In the genomic region with DNA sequence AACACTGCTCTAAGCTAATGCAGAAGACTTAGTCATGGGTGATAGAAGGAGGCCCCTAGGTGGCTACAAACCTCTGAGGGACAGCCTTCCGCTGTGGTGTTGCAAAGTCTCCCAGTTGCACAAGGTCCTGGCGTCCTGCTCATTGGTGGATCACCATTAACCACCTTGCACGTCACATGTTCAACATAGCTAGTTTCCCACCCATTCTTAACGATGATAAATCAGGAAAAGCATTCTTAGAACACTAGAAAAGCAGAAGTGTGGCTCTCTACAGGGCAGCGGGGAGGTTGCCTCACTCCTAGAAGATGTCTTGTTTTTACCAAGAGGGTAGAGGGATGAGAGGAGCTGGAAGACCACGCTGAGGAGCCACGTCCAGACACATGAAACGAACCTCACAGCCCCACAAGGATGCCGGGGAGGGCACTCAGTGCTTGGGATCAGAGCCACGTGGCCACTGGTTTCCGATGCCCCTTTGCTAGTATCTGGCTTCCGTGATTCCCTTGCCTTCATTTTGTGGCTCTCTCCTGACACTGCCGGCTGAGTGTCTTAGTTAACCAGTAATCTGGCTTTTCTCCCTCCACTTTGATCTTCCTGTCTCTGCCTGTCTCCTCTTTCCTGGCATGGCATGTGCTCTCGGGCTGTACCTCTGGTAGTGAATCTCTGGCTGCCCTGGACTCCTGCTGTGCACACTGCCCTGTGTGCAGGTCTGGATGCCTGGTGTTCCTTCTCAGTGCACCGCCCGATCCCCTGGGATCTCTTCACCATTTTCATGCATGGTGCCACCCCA, we compare ENCODE assay signal across 1 cellular context.
TF ChIP-seq lines count a peak whose summit lies in the region.

No MANE protein-coding gene starts in this region.

TF ChIP-seq in HepG2, 621 proteins besides CTCF, POLR2A, EP300 and RAD21 (continued from another document and continues in another):
- TF ChIP-seq TFDP1 (CRISPR knock-in tag; IDR thresholded peaks at IDR 0.05; ENCODE audit: borderline replicate concordance), result peak; percentile 96
- peak; percentile 62; the same call in 1 of the 2 replicates for TF ChIP-seq HNF4A (CRISPR knock-in tag; IDR thresholded peaks at IDR 0.05)
- TF ChIP-seq ZNF710 (CRISPR knock-in tag; IDR thresholded peaks at IDR 0.05; ENCODE audit: borderline replicate concordance), result peak; percentile 91
- TF ChIP-seq, protein P1, sequence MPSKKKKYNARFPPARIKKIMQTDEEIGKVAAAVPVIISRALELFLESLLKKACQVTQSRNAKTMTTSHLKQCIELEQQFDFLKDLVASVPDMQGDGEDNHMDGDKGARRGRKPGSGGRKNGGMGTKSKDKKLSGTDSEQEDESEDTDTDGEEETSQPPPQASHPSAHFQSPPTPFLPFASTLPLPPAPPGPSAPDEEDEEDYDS (CRISPR knock-in tag; IDR thresholded peaks at IDR 0.05), result peak; percentile 61; the same call in 1 of the 2 replicates
- no peak for TF ChIP-seq NFE2 (CRISPR knock-in tag; IDR thresholded peaks at IDR 0.05)
- TF ChIP-seq, protein P2, sequence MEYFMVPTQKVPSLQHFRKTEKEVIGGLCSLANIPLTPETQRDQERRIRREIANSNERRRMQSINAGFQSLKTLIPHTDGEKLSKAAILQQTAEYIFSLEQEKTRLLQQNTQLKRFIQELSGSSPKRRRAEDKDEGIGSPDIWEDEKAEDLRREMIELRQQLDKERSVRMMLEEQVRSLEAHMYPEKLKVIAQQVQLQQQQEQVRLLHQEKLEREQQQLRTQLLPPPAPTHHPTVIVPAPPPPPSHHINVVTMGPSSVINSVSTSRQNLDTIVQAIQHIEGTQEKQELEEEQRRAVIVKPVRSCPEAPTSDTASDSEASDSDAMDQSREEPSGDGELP (IDR thresholded peaks at IDR 0.05; ENCODE audit: borderline replicate concordance, low read depth), result peak; percentile 44; the same call in 1 of the 2 replicates
- TF ChIP-seq ZMYM4 (CRISPR knock-in tag; IDR thresholded peaks at IDR 0.05), result peak; percentile 90
- no peak; the same call in 1 of the 2 replicates for TF ChIP-seq CREM (IDR thresholded peaks at IDR 0.05)
- TF ChIP-seq CREM (CRISPR knock-in tag; IDR thresholded peaks at IDR 0.05), result no peak
- TF ChIP-seq TFE3 (CRISPR knock-in tag; IDR thresholded peaks at IDR 0.05), result peak; percentile 92
- peak; percentile 96 for TF ChIP-seq ZNF44 (CRISPR knock-in tag; IDR thresholded peaks at IDR 0.05)
- TF ChIP-seq ZNF644 (CRISPR knock-in tag; IDR thresholded peaks at IDR 0.05; ENCODE audit: low read depth), result peak; percentile 42; the same call in 1 of the 2 replicates
- peak; percentile 34; the same call in 1 of the 3 replicates for TF ChIP-seq MXI1 (IDR thresholded peaks at IDR 0.05; ENCODE audit: borderline replicate concordance, low read depth, low read length)
- 0 out of 2 replicates have a peak, but pooled peaks have one; percentile 14 for TF ChIP-seq NFE2L1 (CRISPR knock-in tag; IDR thresholded peaks at IDR 0.05; ENCODE audit: borderline replicate concordance)
- peak; percentile 58; the same call in 1 of the 2 replicates for TF ChIP-seq RFXAP (CRISPR knock-in tag; IDR thresholded peaks at IDR 0.05; ENCODE audit: borderline replicate concordance)
- 0 out of 2 replicates have a peak, but pooled peaks have one; percentile 68 for TF ChIP-seq TGIF2 (CRISPR knock-in tag; IDR thresholded peaks at IDR 0.05)
- TF ChIP-seq ZNF546 (CRISPR knock-in tag; conservative IDR thresholded peaks at IDR 0.05), result peak; percentile 78; the same call in 1 of the 2 replicates
- TF ChIP-seq, protein P3, sequence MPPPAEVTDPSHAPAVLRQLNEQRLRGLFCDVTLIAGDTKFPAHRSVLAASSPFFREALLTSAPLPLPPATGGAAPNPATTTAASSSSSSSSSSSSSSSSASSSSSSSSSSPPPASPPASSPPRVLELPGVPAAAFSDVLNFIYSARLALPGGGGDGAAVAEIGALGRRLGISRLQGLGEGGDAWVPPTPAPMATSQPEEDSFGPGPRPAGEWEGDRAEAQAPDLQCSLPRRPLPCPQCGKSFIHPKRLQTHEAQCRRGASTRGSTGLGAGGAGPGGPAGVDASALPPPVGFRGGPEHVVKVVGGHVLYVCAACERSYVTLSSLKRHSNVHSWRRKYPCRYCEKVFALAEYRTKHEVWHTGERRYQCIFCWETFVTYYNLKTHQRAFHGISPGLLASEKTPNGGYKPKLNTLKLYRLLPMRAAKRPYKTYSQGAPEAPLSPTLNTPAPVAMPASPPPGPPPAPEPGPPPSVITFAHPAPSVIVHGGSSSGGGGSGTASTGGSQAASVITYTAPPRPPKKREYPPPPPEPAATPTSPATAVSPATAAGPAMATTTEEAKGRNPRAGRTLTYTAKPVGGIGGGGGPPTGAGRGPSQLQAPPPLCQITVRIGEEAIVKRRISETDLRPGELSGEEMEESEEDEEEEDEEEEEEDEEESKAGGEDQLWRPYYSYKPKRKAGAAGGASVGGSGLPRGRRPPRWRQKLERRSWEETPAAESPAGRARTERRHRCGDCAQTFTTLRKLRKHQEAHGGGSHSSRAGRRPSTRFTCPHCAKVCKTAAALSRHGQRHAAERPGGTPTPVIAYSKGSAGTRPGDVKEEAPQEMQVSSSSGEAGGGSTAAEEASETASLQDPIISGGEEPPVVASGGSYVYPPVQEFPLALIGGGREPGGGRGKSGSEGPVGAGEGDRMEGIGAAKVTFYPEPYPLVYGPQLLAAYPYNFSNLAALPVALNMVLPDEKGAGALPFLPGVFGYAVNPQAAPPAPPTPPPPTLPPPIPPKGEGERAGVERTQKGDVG (CRISPR knock-in tag; IDR thresholded peaks at IDR 0.05; ENCODE audit: borderline replicate concordance), result peak; percentile 96
- TF ChIP-seq SPEN (CRISPR knock-in tag; IDR thresholded peaks at IDR 0.05; ENCODE audit: low read depth), result peak; percentile 65; the same call in 1 of the 2 replicates
- TF ChIP-seq SALL1 (CRISPR knock-in tag; IDR thresholded peaks at IDR 0.05), result peak; percentile 98
- TF ChIP-seq PITX1 (CRISPR knock-in tag; IDR thresholded peaks at IDR 0.05), result peak; percentile 92
- TF ChIP-seq CEBPB (IDR thresholded peaks at IDR 0.05; ENCODE audit: borderline replicate concordance, low read depth, low read length), result peak; percentile 46; the same call in 1 of the 2 replicates
- no peak for TF ChIP-seq RBFOX2 (IDR thresholded peaks at IDR 0.05; ENCODE audit: low read depth, low read length)
- peak; percentile 99 for TF ChIP-seq IKZF5 (CRISPR knock-in tag; IDR thresholded peaks at IDR 0.05)
- TF ChIP-seq, protein P4, sequence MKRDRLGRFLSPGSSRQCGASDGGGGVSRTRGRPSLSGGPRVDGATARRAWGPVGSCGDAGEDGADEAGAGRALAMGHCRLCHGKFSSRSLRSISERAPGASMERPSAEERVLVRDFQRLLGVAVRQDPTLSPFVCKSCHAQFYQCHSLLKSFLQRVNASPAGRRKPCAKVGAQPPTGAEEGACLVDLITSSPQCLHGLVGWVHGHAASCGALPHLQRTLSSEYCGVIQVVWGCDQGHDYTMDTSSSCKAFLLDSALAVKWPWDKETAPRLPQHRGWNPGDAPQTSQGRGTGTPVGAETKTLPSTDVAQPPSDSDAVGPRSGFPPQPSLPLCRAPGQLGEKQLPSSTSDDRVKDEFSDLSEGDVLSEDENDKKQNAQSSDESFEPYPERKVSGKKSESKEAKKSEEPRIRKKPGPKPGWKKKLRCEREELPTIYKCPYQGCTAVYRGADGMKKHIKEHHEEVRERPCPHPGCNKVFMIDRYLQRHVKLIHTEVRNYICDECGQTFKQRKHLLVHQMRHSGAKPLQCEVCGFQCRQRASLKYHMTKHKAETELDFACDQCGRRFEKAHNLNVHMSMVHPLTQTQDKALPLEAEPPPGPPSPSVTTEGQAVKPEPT (CRISPR knock-in tag; IDR thresholded peaks at IDR 0.05; ENCODE audit: low read depth), result 0 out of 2 replicates have a peak, but pooled peaks have one; percentile 47
- 0 out of 2 replicates have a peak, but pooled peaks have one; percentile 68 for TF ChIP-seq ZNF256 (CRISPR knock-in tag; conservative IDR thresholded peaks at IDR 0.05)
- peak; percentile 96 for TF ChIP-seq ZBTB38 (CRISPR knock-in tag; IDR thresholded peaks at IDR 0.05)
- peak; percentile 92 for TF ChIP-seq ZNF709 (CRISPR knock-in tag; IDR thresholded peaks at IDR 0.05)
- no peak for TF ChIP-seq POLR2AphosphoS5 (IDR thresholded peaks at IDR 0.05; ENCODE audit: low read depth, low read length)
- 0 out of 2 replicates have a peak, but pooled peaks have one; percentile 24 for TF ChIP-seq ZSCAN29 (CRISPR knock-in tag; conservative IDR thresholded peaks at IDR 0.05)
- no peak for TF ChIP-seq ZNF879 (CRISPR knock-in tag; IDR thresholded peaks at IDR 0.05)
- TF ChIP-seq ZNF569 (CRISPR knock-in tag; IDR thresholded peaks at IDR 0.05; ENCODE audit: borderline replicate concordance), result 0 out of 2 replicates have a peak, but pooled peaks have one; percentile 61
- peak; percentile 59; the same call in 1 of the 2 replicates for TF ChIP-seq ATF7-NPFF (CRISPR knock-in tag; IDR thresholded peaks at IDR 0.05; ENCODE audit: low read depth)
- peak; percentile 90; the same call in 1 of the 2 replicates for TF ChIP-seq ZNF333 (CRISPR knock-in tag; IDR thresholded peaks at IDR 0.05; ENCODE audit: borderline replicate concordance)
- TF ChIP-seq CHD2 (IDR thresholded peaks at IDR 0.05; ENCODE audit: low read depth, low read length), result no peak
- TF ChIP-seq, protein P5, sequence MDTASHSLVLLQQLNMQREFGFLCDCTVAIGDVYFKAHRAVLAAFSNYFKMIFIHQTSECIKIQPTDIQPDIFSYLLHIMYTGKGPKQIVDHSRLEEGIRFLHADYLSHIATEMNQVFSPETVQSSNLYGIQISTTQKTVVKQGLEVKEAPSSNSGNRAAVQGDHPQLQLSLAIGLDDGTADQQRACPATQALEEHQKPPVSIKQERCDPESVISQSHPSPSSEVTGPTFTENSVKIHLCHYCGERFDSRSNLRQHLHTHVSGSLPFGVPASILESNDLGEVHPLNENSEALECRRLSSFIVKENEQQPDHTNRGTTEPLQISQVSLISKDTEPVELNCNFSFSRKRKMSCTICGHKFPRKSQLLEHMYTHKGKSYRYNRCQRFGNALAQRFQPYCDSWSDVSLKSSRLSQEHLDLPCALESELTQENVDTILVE (CRISPR knock-in tag; IDR thresholded peaks at IDR 0.05), result peak; percentile 61; the same call in 1 of the 2 replicates
- TF ChIP-seq ZBTB43 (CRISPR knock-in tag; conservative IDR thresholded peaks at IDR 0.05), result peak; percentile 97
- TF ChIP-seq NKX3-1 (CRISPR knock-in tag; IDR thresholded peaks at IDR 0.05), result peak; percentile 86; the same call in 1 of the 2 replicates
- TF ChIP-seq AHR (CRISPR knock-in tag; IDR thresholded peaks at IDR 0.05), result peak; percentile 28; the same call in 1 of the 2 replicates
- peak; percentile 56; the same call in 1 of the 2 replicates for TF ChIP-seq TOPORS (CRISPR knock-in tag; IDR thresholded peaks at IDR 0.05)
- TF ChIP-seq ZNF878 (CRISPR knock-in tag; IDR thresholded peaks at IDR 0.05), result no peak
